31 cellular contexts compared by ENCODE assay signal in genomic region chr18:76747676-76748075, GRCh38.
"Had no signal": no experiment of that assay in that cellular context is flagged by ENCODE, and none has a peak within 500 bp of the region (broad histone marks: within the 10 kb centered on the region; RNA-seq: fewer than 3 reads in every experiment).

No MANE protein-coding gene starts in this region.

- H3K4me1 ChIP-seq: ascending aorta had no signal

- H3K27ac ChIP-seq: ascending aorta, cardiac muscle cell, VCaP had no signal

- H3K4me3 ChIP-seq: ascending aorta, cardiac muscle cell had no signal

- FAIRE-seq: bronchial epithelial cell, TTC549 had no signal

- DNase-seq: activated B cell treated with CpG ODN at 0.5 μM for 24 hours; activated CD4-positive, alpha-beta memory T cell treated with anti-CD3 and anti-CD28 coated beads for 36 hours; activated CD4-positive, alpha-beta T cell treated with anti-CD3 and anti-CD28 coated beads for 4 hours; activated CD4-positive, alpha-beta T cell treated with anti-CD3 and anti-CD28 coated beads, Interleukin-2, amount 10 ng/mL, durations not matched to agents 24 days and 14 days; activated CD4-positive, alpha-beta T cell treated with anti-CD3 and anti-CD28 coated beads, Interleukin-2, amount 50 U/mL, for 1 hour; activated CD4-positive, alpha-beta T cell treated with anti-CD3 and anti-CD28 coated beads, Interleukin-2, amount 50 U/mL, for 4 hours; activated CD4-positive, CD25-positive, alpha-beta regulatory T cell treated with anti-CD3 and anti-CD28 coated beads, Interleukin-2, amount 50 U/mL, for 72 hours; activated CD8-positive, alpha-beta memory T cell treated with anti-CD3 and anti-CD28 coated beads for 24 hours; activated CD8-positive, alpha-beta memory T cell treated with anti-CD3 and anti-CD28 coated beads, Interleukin-2, amount 10 ng/mL, durations not matched to agents 7 days and 5 days; activated CD8-positive, alpha-beta memory T cell treated with anti-CD3 and anti-CD28 coated beads, Interleukin-2, amount 50 U/mL, for 48 hours; activated CD8-positive, alpha-beta T cell treated with anti-CD3 and anti-CD28 coated beads, Interleukin-2, amount 10 ng/mL, durations not matched to agents 7 days and 5 days; activated effector memory CD4-positive, alpha-beta T cell treated with Interleukin-2 at 50 U/mL for 16 hours; activated gamma-delta T cell; activated naive CD4-positive, alpha-beta T cell treated with anti-CD3 and anti-CD28 coated beads, Interleukin-2, amount 10 ng/mL, durations not matched to agents 7 days and 5 days; activated naive CD4-positive, alpha-beta T cell treated with Interleukin-2 at 50 U/mL for 16 hours; activated naive CD8-positive, alpha-beta T cell treated with anti-CD3 and anti-CD28 coated beads, Interleukin-2, amount 10 ng/mL, durations not matched to agents 7 days and 5 days; activated naive CD8-positive, alpha-beta T cell treated with anti-CD3 and anti-CD28 coated beads, Interleukin-2, amount 50 U/mL, for 24 hours; activated T-cell treated with anti-CD3 and anti-CD28 coated beads, Interleukin-2, amount 50 U/mL, for 24 hours; activated T-cell treated with anti-CD3 and anti-CD28 coated beads, Interleukin-2, amount 50 U/mL, for 48 hours; amygdala; anterior cingulate cortex; caudate nucleus; cerebellar nuclear complex; T-helper 1 cell; T-helper 2 cell; T-helper 9 cell had no signal

- H3K36me3 ChIP-seq: ascending aorta, cardiac muscle cell had no signal

- H3K27me3 ChIP-seq: ascending aorta, cardiac muscle cell had no signal
